4 cellular contexts compared by ENCODE assay signal in genomic region chr7:143709895-143710294, GRCh38. TPM values are rescaled to one million over a fixed set of nuclear protein-coding genes. Genes with fewer than 3 reads are reported as not detected.
"Had no signal": no experiment of that assay in that cellular context is flagged by ENCODE, and none has a peak within 500 bp of the region (broad histone marks: within the 10 kb centered on the region; RNA-seq: fewer than 3 reads in every experiment).

No MANE protein-coding gene starts in this region.

RNA-seq across cellular contexts. Expression of gene CTAGE6, which starts 47.6 kb away (rescaled TPM):
- total RNA-seq: neural crest cell, right atrium auricular region, smooth muscle cell had no signal
- polyA plus RNA-seq: smooth muscle cell, stomach had no signal
